8 cellular contexts compared by ENCODE assay signal in genomic region chr2:88245109-88245508, GRCh38.
"Had no signal": no experiment of that assay in that cellular context is flagged by ENCODE, and none has a peak within 500 bp of the region (broad histone marks: within the 10 kb centered on the region; RNA-seq: fewer than 3 reads in every experiment).

No MANE protein-coding gene starts in this region.

- FAIRE-seq: G401.6, GM12878, GM12891, GM12892, GM18507, GM19239 had no signal

- DNase-seq: GDM1, GF-D8 had no signal

- ATAC-seq: GM12878 had no signal

- H3K4me3 ChIP-seq: GM12878 had no signal
